1 cellular context compared by ENCODE assay signal in genomic region chr15:40763801-40764765, GRCh38.
TF ChIP-seq lines count a peak whose summit lies in the region.

Gene GCHFR (plus strand): TSS chr15:40764068. CDS start chr15:40764181, 113 bp downstream.

TF ChIP-seq in GM12878, 131 proteins besides CTCF, POLR2A, EP300 and RAD21 (continued from another document and continues in another):
- TF ChIP-seq ZBTB33 (IDR thresholded peaks at IDR 0.05) (no peak), SPI1 (IDR thresholded peaks at IDR 0.05; ENCODE audit: borderline replicate concordance, insufficient read depth, low read depth, low read length) (no peak), ZNF622 (IDR thresholded peaks at IDR 0.05) (no peak), SREBF2 (IDR thresholded peaks at IDR 0.05; ENCODE audit: low read length) (no peak), CREM (IDR thresholded peaks at IDR 0.05; ENCODE audit: low read depth) (peak; percentile 35), SIX5 (IDR thresholded peaks at IDR 0.05; ENCODE audit: low read depth, low read length, severe bottlenecking) (no peak), ZBTB11 (CRISPR knock-in tag; IDR thresholded peaks at IDR 0.05) (no peak), ZNF207 (IDR thresholded peaks at IDR 0.05; ENCODE audit: borderline replicate concordance) (no peak), KAT2A (conservative IDR thresholded peaks at IDR 0.05; ENCODE audit: control insufficient read depth, low read depth, low read length) (no peak), HCFC1 (IDR thresholded peaks at IDR 0.05; ENCODE audit: low read length) (no peak), ASH2L (IDR thresholded peaks at IDR 0.05; ENCODE audit: borderline replicate concordance, low read depth) (no peak), POLR2AphosphoS5 (IDR thresholded peaks at IDR 0.05; ENCODE audit: low read length) (peak; percentile 63; the same call in 1 of the 2 replicates), JUNB (IDR thresholded peaks at IDR 0.05) (no peak), E4F1 (IDR thresholded peaks at IDR 0.05; ENCODE audit: borderline replicate concordance, partially characterized antibody) (no peak), TBL1XR1 (IDR thresholded peaks at IDR 0.05; ENCODE audit: low read depth, low read length) (no peak), HDAC6 (IDR thresholded peaks at IDR 0.05; ENCODE audit: unreplicated experiment) (peak; percentile 30), EED (IDR thresholded peaks at IDR 0.05; ENCODE audit: low read depth) (peak; percentile 67; the same call in 1 of the 2 replicates), STAT3 (IDR thresholded peaks at IDR 0.05; ENCODE audit: low read depth, low read length) (no peak), IRF3 (IDR thresholded peaks at IDR 0.05) (no peak), CBFB (IDR thresholded peaks at IDR 0.05; ENCODE audit: low read depth) (no peak), USF1 (IDR thresholded peaks at IDR 0.05; ENCODE audit: borderline replicate concordance, extremely low read length, insufficient read depth, low read depth, low read length) (peak; percentile 32), MXI1 (IDR thresholded peaks at IDR 0.05; ENCODE audit: low read depth, low read length) (peak; percentile 35; the same call in 1 of the 2 replicates), FOXK2 (IDR thresholded peaks at IDR 0.05) (no peak), CHD1 (IDR thresholded peaks at IDR 0.05; ENCODE audit: low read depth, low read length) (no peak), ESRRA (IDR thresholded peaks at IDR 0.05; ENCODE audit: low read length) (no peak), NFXL1 (IDR thresholded peaks at IDR 0.05; ENCODE audit: borderline replicate concordance) (no peak), SMAD5 (IDR thresholded peaks at IDR 0.05; ENCODE audit: low read depth) (no peak), CREB1 (IDR thresholded peaks at IDR 0.05; ENCODE audit: low read depth) (peak; percentile 69; the same call in 1 of the 2 replicates), MYC (IDR thresholded peaks at IDR 0.05; ENCODE audit: insufficient read depth, insufficient read length, insufficient replicate concordance, low read length, severe bottlenecking) (no peak), FOXM1 (IDR thresholded peaks at IDR 0.05; ENCODE audit: low read depth, low read length) (no peak), TCF3 (IDR thresholded peaks at IDR 0.05; ENCODE audit: borderline replicate concordance, insufficient read depth, low read depth, low read length) (peak; percentile 71; the same call in 1 of the 2 replicates), ZNF24 (IDR thresholded peaks at IDR 0.05) (no peak), MAX (IDR thresholded peaks at IDR 0.05; ENCODE audit: low read depth, low read length) (no peak), MYB (IDR thresholded peaks at IDR 0.05; ENCODE audit: borderline replicate concordance, low read depth, low read length) (no peak), MLLT1 (IDR thresholded peaks at IDR 0.05) (no peak), BMI1 (IDR thresholded peaks at IDR 0.05; ENCODE audit: borderline replicate concordance) (no peak), E2F4 (IDR thresholded peaks at IDR 0.05; ENCODE audit: low read depth, low read length) (no peak), ZNF592 (IDR thresholded peaks at IDR 0.05) (no peak), POU2F2 (IDR thresholded peaks at IDR 0.05; ENCODE audit: borderline replicate concordance, low read depth, low read length) (no peak), TARDBP (IDR thresholded peaks at IDR 0.05; ENCODE audit: borderline replicate concordance) (no peak), NKRF (conservative IDR thresholded peaks at IDR 0.05) (peak; percentile 29; the same call in 1 of the 2 replicates), LARP7 (IDR thresholded peaks at IDR 0.05) (peak; percentile 82; the same call in 1 of the 2 replicates)
